1 cellular context compared by ENCODE assay signal in genomic region chr5:66989286-66989685, GRCh38.
TF ChIP-seq lines count a peak whose summit lies in the region.

No MANE protein-coding gene starts in this region.

TF ChIP-seq in endothelial cell of umbilical vein, 7 proteins besides CTCF, POLR2A, EP300 and RAD21:
- no peak for TF ChIP-seq JUN (IDR thresholded peaks at IDR 0.05; ENCODE audit: borderline replicate concordance, insufficient read depth, insufficient read length, low read depth)
- TF ChIP-seq MAX (IDR thresholded peaks at IDR 0.05; ENCODE audit: insufficient read depth, insufficient read length), result no peak
- TF ChIP-seq MYC (IDR thresholded peaks at IDR 0.05; ENCODE audit: low read depth, low read length), result no peak
- TF ChIP-seq GATA2 (IDR thresholded peaks at IDR 0.05; ENCODE audit: insufficient read depth, insufficient read length, low read depth, low read length), result no peak
- no peak for TF ChIP-seq POLR2AphosphoS5 (IDR thresholded peaks at IDR 0.05; ENCODE audit: insufficient read depth, low read depth, low read length)
- TF ChIP-seq EZH2 (IDR thresholded peaks at IDR 0.05; ENCODE audit: borderline replicate concordance, low read depth, low read length, severe bottlenecking), result no peak
- TF ChIP-seq FOS (IDR thresholded peaks at IDR 0.05; ENCODE audit: borderline replicate concordance, insufficient read depth, low read length), result no peak
